8 cellular contexts compared by ENCODE assay signal in the genomic region with DNA sequence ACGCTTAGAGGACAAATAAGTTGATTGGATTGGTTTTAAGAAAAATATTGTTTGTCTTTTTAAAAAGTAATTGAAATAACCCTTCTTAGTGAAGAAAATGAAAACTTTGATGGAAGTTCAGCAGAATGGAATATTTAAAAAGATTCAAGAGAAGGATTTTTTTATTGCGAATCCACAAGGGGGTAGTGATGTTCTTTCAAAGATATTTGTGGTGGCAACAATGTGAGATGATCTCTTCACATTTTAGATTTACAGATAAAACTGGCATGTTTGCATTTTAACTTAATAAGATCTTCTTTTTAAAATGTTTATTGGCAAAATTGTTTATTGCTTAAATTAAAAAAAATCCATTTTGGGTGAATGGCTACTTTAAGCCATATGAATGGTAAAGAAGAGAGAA. TPM values are rescaled to one million over a fixed set of nuclear protein-coding genes. Genes with fewer than 3 reads are reported as not detected.
DNase-seq lines count a peak whose midpoint lies in the region; ATAC-seq and TF ChIP-seq lines count a peak whose summit lies in the region.

No MANE protein-coding gene starts in this region.

- H3K4me1 Mint-ChIP-seq in type B pancreatic cell (ENCODE audit: unreplicated experiment), result peaks cover 37% of the 10 kb centered on the region

- H3K27me3 Mint-ChIP-seq in type B pancreatic cell, result no peaks in the 10 kb centered on the region

- H3K36me3 Mint-ChIP-seq in type B pancreatic cell, result peaks cover 3% of the 10 kb centered on the region

- intact Hi-C loops in HCT116 (cut with micrococcal nuclease), result loop anchor here (1.0 to 10.0 kb wide), 5 partner anchors 96 to 851 kb away; no protein-coding TSS in a partner anchor

- peak overlapping the region; percentile 70 for H3K27ac Mint-ChIP-seq in type B pancreatic cell

- peak; percentile 41 for DNase-seq in AG08395 (ENCODE audit: low spot score)
- DNase-seq in HCT116 (ENCODE audit: low read depth, low spot score), result peak; percentile 26
- DNase-seq in SHP77 treated with DMSO at 0.1 percent for 48 hours (lab: John Stamatoyannopoulos, UW), result peak; percentile 9
- DNase-seq in foreskin keratinocyte, result no peak
- DNase-seq in type B pancreatic cell (ENCODE audit: extremely low spot score, unreplicated experiment), result no peak

- POLR2A ChIA-PET in HCT116 (lab: Charles Lee), result no interaction called here

- CTCF ChIA-PET in HCT116 (lab: Charles Lee), result interaction anchor here (1.1 kb wide), 1 partner anchor 414 kb away, joined by 6 read pairs; no protein-coding TSS in a partner anchor

- H3K27ac ChIP-seq in HCT116 (ENCODE audit: low read depth, low read length) (no peak overlapping the region), foreskin keratinocyte (no peak overlapping the region)

- TF ChIP-seq POLR2A in HCT116 (IDR thresholded peaks at IDR 0.05; ENCODE audit: borderline replicate concordance, extremely low read depth, insufficient read depth, insufficient read length), result no peak
- no peak for TF ChIP-seq POLR2A in GM18505 (IDR thresholded peaks at IDR 0.05; ENCODE audit: borderline replicate concordance, extremely low read depth, insufficient read depth, insufficient read length)

- ATAC-seq in HCT116, result no peak
- no peak for ATAC-seq in foreskin keratinocyte
- ATAC-seq in HG03432 (IDR thresholded peaks at IDR 0.05; ENCODE audit: unreplicated experiment), result no peak
- no peak for ATAC-seq in GM21576 (IDR thresholded peaks at IDR 0.05; ENCODE audit: unreplicated experiment)
- ATAC-seq in GM18505 (IDR thresholded peaks at IDR 0.05; ENCODE audit: unreplicated experiment), result no peak

- H3K36me3 ChIP-seq in HCT116 (ENCODE audit: control insufficient read depth in 1 of 2, insufficient read depth in 2 of 2, low read length in 2 of 2), result no peaks in the 10 kb centered on the region

- no TSS peak for BruUV-seq in HCT116 (replicated peaks; lab: Mats Ljungman, UMichigan)

- peak; percentile 69; the same call in 1 of the 2 replicates for TF ChIP-seq RAD21 in HCT116 (IDR thresholded peaks at IDR 0.05; ENCODE audit: low read depth)

- H3K9ac ChIP-seq in HCT116 (ENCODE audit: low read length), result no peak overlapping the region

- no peaks in the 10 kb centered on the region for H3K27me3 ChIP-seq in HCT116 (ENCODE audit: insufficient read depth, low read length)
- no peaks in the 10 kb centered on the region for H3K27me3 ChIP-seq in foreskin keratinocyte

- RAD21 ChIA-PET in HCT116 (lab: Charles Lee; ENCODE audit: low non-redundant PET in 1 of 2, low total read pairs in 2 of 2, uncharacterized antibody in 2 of 2, unreplicated experiment in 2 of 2), result no interaction called here

- no peak overlapping the region for H3K4me3 Mint-ChIP-seq in type B pancreatic cell

- H3K9me3 Mint-ChIP-seq in type B pancreatic cell, result no peaks in the 10 kb centered on the region

- H3K4me2 ChIP-seq in HCT116 (ENCODE audit: low read length), result no peak overlapping the region

- no peak overlapping the region for H3K4me3 ChIP-seq in HCT116 (replicated peaks in 1 of 2; ENCODE audit: low read depth in 1 of 2, low read length in 2 of 2)

- H2AFZ ChIP-seq in HCT116 (ENCODE audit: low read depth, low read length, poor library complexity, severe bottlenecking), result no peak overlapping the region

- H3K79me2 ChIP-seq in HCT116 (ENCODE audit: insufficient read depth, low read length), result peaks cover 90% of the 10 kb centered on the region

- peak in 2 of 3 experiments; percentile 60 to 62; a peak in 3 of 6 replicates for TF ChIP-seq CTCF in HCT116 (IDR thresholded peaks at IDR 0.05 in 2 of 3, conservative IDR thresholded peaks at IDR 0.05 in 1 of 3; ENCODE audit: borderline replicate concordance in 1 of 3, insufficient read depth in 1 of 3, low read depth in 2 of 3, low read length in 2 of 3)
- peak; percentile 67 for TF ChIP-seq CTCF in foreskin keratinocyte (conservative IDR thresholded peaks at IDR 0.05)
- TF ChIP-seq CTCF in type B pancreatic cell (conservative IDR thresholded peaks at IDR 0.05), result peak; percentile 73

- no peaks in the 10 kb centered on the region for H3K9me3 ChIP-seq in HCT116 (ENCODE audit: control insufficient read depth in 1 of 2, insufficient read depth in 1 of 2, low read depth in 1 of 2, low read length in 2 of 2)

- no peaks in the 10 kb centered on the region for H4K20me1 ChIP-seq in HCT116 (ENCODE audit: insufficient read depth)

- H3K4me1 ChIP-seq in HCT116 (ENCODE audit: control insufficient read depth in 1 of 2, insufficient read depth in 2 of 2, low read length in 2 of 2), result no peaks in the 10 kb centered on the region
- H3K4me1 ChIP-seq in foreskin keratinocyte, result no peaks in the 10 kb centered on the region

- H3K9me2 ChIP-seq in HCT116 (ENCODE audit: insufficient read depth), result no peaks in the 10 kb centered on the region

TF ChIP-seq in HCT116, 20 proteins besides CTCF, POLR2A, EP300 and RAD21:
- TF ChIP-seq ZFX (IDR thresholded peaks at IDR 0.05) (no peak), SP1 (IDR thresholded peaks at IDR 0.05; ENCODE audit: low read depth) (no peak), CBX3 (IDR thresholded peaks at IDR 0.05; ENCODE audit: low read depth) (no peak), SIN3A (IDR thresholded peaks at IDR 0.05; ENCODE audit: low read depth) (no peak), SRF (IDR thresholded peaks at IDR 0.05; ENCODE audit: low read depth) (no peak), ELF1 (IDR thresholded peaks at IDR 0.05; ENCODE audit: borderline replicate concordance, low read depth) (no peak)
- TF ChIP-seq, protein P1, sequence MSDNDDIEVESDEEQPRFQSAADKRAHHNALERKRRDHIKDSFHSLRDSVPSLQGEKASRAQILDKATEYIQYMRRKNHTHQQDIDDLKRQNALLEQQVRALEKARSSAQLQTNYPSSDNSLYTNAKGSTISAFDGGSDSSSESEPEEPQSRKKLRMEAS (IDR thresholded peaks at IDR 0.05), result no peak
TF ChIP-seq in HCT116: peak in this region for 0.

RNA-seq across cellular contexts. Expression of a gene that starts 8.9 kb away (rescaled TPM):
- total RNA-seq in HCT116 (2021; ENCODE audit: unreplicated experiment) (69.5 TPM), foreskin keratinocyte (51.2 and 55.7 TPM in 2 replicates), type B pancreatic cell (ENCODE audit: low replicate concordance) (76.3 and 82.5 TPM in 2 replicates)
- polyA plus RNA-seq in HCT116 (2012), result 33.9 and 40.0 TPM in 2 replicates
- 73.6 and 86.7 TPM in 2 replicates for polyA plus RNA-seq in foreskin keratinocyte

Comparison
In these comparisons a context has a peak if more than half of its experiments do, and no peak if none do; other contexts are left out.
1. DNase-seq: peak in AG08395 (single experiment), HCT116 (single experiment) and SHP77 treated with DMSO at 0.1 percent for 48 hours (single experiment); none in foreskin keratinocyte (0 of 2) and type B pancreatic cell (single experiment).
2. Peak in every context shown above with its lines, with median percentiles within 50 percentile points of each other: CTCF ChIP-seq.